Comparison of ENCODE assay signal across 21 cellular contexts in genomic region chr10:132406181-132406580, GRCh38. TPM values are rescaled to one million over a fixed set of nuclear protein-coding genes. Genes with fewer than 3 reads are reported as not detected.
DNase-seq lines count a peak whose midpoint lies in the region; ATAC-seq, FAIRE-seq and TF ChIP-seq lines count a peak whose summit lies in the region.
"Had no signal": no experiment of that assay in that cellular context is flagged by ENCODE, and none has a peak within 500 bp of the region (broad histone marks: within the 10 kb centered on the region; RNA-seq: fewer than 3 reads in every experiment).

No MANE protein-coding gene starts in this region.

- no peak overlapping the region for H3K4me2 ChIP-seq in GM23338
- no peak overlapping the region for H3K4me2 ChIP-seq in smooth muscle cell

- H3K4me1 ChIP-seq in GM23338 (ENCODE audit: insufficient read depth) (peaks cover 25% of the 10 kb centered on the region; the same call in 1 of the 2 replicates), kidney (ENCODE audit: control insufficient read depth in 1 of 2, insufficient read depth in 1 of 2, low read depth in 1 of 2, low read length in 2 of 2) (peaks cover 15 to 50% of the 10 kb centered on the region in 2 donors), smooth muscle cell (ENCODE audit: low read depth) (peaks cover 18% of the 10 kb centered on the region)
- H3K4me1 ChIP-seq in CD4-positive, alpha-beta memory T cell (ENCODE audit: insufficient read depth, low read length), result peaks cover 4% of the 10 kb centered on the region

- H3K4me1 Mint-ChIP-seq in GM23338 (peaks cover 30% of the 10 kb centered on the region), T-helper 17 cell (peaks cover 11% of the 10 kb centered on the region)
- H3K4me1 Mint-ChIP-seq in CD4-positive, alpha-beta memory T cell, result peaks cover 3 to 30% (median 7%) of the 10 kb centered on the region in 4 donors

- H2AFZ ChIP-seq in GM23338 (no peak overlapping the region), smooth muscle cell (ENCODE audit: low read depth) (no peak overlapping the region)

- intact Hi-C loops in kidney (cut with DNase I), result no loop called here
- intact Hi-C loops in CD4-positive, alpha-beta memory T cell (cut with micrococcal nuclease), result no loop called here

- H4K20me1 ChIP-seq in GM23338 (replicated peaks; ENCODE audit: insufficient read depth) (no peaks in the 10 kb centered on the region), smooth muscle cell (ENCODE audit: low read depth) (peaks cover 53% of the 10 kb centered on the region)

- H3K27ac Mint-ChIP-seq in GM23338 (peak overlapping the region; percentile 91), T-helper 17 cell (peak overlapping the region; percentile 8)
- no peak overlapping the region for H3K27ac Mint-ChIP-seq in CD4-positive, alpha-beta memory T cell
- H3K27ac Mint-ChIP-seq: activated CD8-positive, alpha-beta memory T cell treated with anti-CD3 and anti-CD28 coated beads, Interleukin-2, amount 10 ng/mL, durations not matched to agents 7 days and 5 days; activated naive CD8-positive, alpha-beta T cell; activated T-helper 1 cell treated with anti-CD3 and anti-CD28 coated beads, Interleukin-12 subunit alpha, Interleukin-12 subunit beta, Interleukin-2, Interleukin-4 antibody, amounts not matched to agents 30 ng/mL and 10 ng/mL and 1 ng/mL, durations not matched to agents 14 hours and 24 hours and 36 hours; effector memory CD8-positive, alpha-beta T cell had no signal

- POLR2A ChIA-PET in CD4-positive, alpha-beta memory T cell (lab: Charles Lee; ENCODE audit: partially characterized antibody), result no interaction called here

- ATAC-seq in GM23338 (no peak), T-helper 17 cell (no peak), GM18909 (IDR thresholded peaks at IDR 0.05; ENCODE audit: poor library complexity, unreplicated experiment) (no peak), GM21723 (IDR thresholded peaks at IDR 0.05; ENCODE audit: unreplicated experiment) (no peak)
- ATAC-seq: activated CD8-positive, alpha-beta memory T cell treated with anti-CD3 and anti-CD28 coated beads, Interleukin-2, amount 10 ng/mL, durations not matched to agents 7 days and 5 days; effector memory CD8-positive, alpha-beta T cell had no signal

- no peaks in the 10 kb centered on the region for H3K79me2 ChIP-seq in GM23338 (replicated peaks; ENCODE audit: insufficient read depth)
- H3K79me2 ChIP-seq in smooth muscle cell (ENCODE audit: low read depth), result peaks cover 28% of the 10 kb centered on the region

- DNase-seq in GM23338 (ENCODE audit: low spot score) (no peak), T-helper 17 cell (no peak), kidney (peak; percentile 63), smooth muscle cell (lab: John Stamatoyannopoulos, UW; ENCODE audit: unreplicated experiment) (no peak), DMS114 treated with DMSO at 0.1 percent for 48 hours (lab: John Stamatoyannopoulos, UW; ENCODE audit: unreplicated experiment) (no peak)
- no peak for DNase-seq in CD4-positive, alpha-beta memory T cell
- DNase-seq: activated CD4-positive, alpha-beta T cell treated with anti-CD3 and anti-CD28 coated beads for 48 hours; activated CD8-positive, alpha-beta memory T cell treated with anti-CD3 and anti-CD28 coated beads, Interleukin-2, amount 10 ng/mL, durations not matched to agents 7 days and 5 days; COR-L47; effector memory CD8-positive, alpha-beta T cell; NCI-H1417 treated with DMSO at 0.1 percent for 48 hours; NCI-H2171; NCI-H526; stimulated activated CD4-positive, alpha-beta T cell treated with anti-CD3 and anti-CD28 coated beads, Interleukin-1b, Interleukin-23, amount 100 ng/mL, for 48 hours; stimulated activated naive CD4-positive, alpha-beta T cell had no signal

- FAIRE-seq in kidney (lab: Jason Lieb, UNC), result no peak
- FAIRE-seq: GM18507 had no signal

- CTCF ChIA-PET in CD4-positive, alpha-beta memory T cell (lab: Charles Lee; ENCODE audit: partially characterized antibody), result no interaction called here

- WGBS in smooth muscle cell (ENCODE audit: low lambda C conversion rate), result 97% methylated on average over 17 of the region's 17 CpGs

- H3K36me3 ChIP-seq in GM23338 (ENCODE audit: insufficient read depth) (no peaks in the 10 kb centered on the region), kidney (ENCODE audit: control insufficient read depth in 1 of 2, insufficient read depth in 2 of 2, low read length in 2 of 2) (peaks cover 0 to 7% of the 10 kb centered on the region in 2 donors), smooth muscle cell (ENCODE audit: low read depth) (no peaks in the 10 kb centered on the region)
- H3K36me3 ChIP-seq in CD4-positive, alpha-beta memory T cell (ENCODE audit: insufficient read depth, low read length), result no peaks in the 10 kb centered on the region

- peaks cover 2% of the 10 kb centered on the region; the same call in 1 of the 3 replicates for H3K9me3 Mint-ChIP-seq in GM23338
- peaks cover 0 to 2% (median 0%) of the 10 kb centered on the region in 8 donors for H3K9me3 Mint-ChIP-seq in CD4-positive, alpha-beta memory T cell
- H3K9me3 Mint-ChIP-seq: activated T-helper 1 cell treated with anti-CD3 and anti-CD28 coated beads, Interleukin-12 subunit alpha, Interleukin-12 subunit beta, Interleukin-2, Interleukin-4 antibody, amounts not matched to agents 30 ng/mL and 10 ng/mL and 1 ng/mL, durations not matched to agents 14 hours and 24 hours and 36 hours; effector memory CD8-positive, alpha-beta T cell had no signal

- no peaks in the 10 kb centered on the region for H3K9me2 ChIP-seq in GM23338 (ENCODE audit: insufficient read depth)

- no peak overlapping the region for H3K9ac ChIP-seq in kidney (ENCODE audit: low read length in 2 of 2)
- H3K9ac ChIP-seq in smooth muscle cell (ENCODE audit: low read depth), result no peak overlapping the region

- no peaks in the 10 kb centered on the region for H3K9me3 ChIP-seq in T-helper 17 cell (ENCODE audit: control insufficient read depth, low read length, poor library complexity, severe bottlenecking)
- H3K9me3 ChIP-seq in kidney (ENCODE audit: control insufficient read depth in 1 of 2, low read length in 2 of 2), result no peaks in the 10 kb centered on the region
- H3K9me3 ChIP-seq in smooth muscle cell (replicated peaks; ENCODE audit: low read depth), result no peaks in the 10 kb centered on the region
- H3K9me3 ChIP-seq in CD4-positive, alpha-beta memory T cell (ENCODE audit: control insufficient read depth in 1 of 2, low read length in 2 of 2), result no peaks in the 10 kb centered on the region
- H3K9me3 ChIP-seq: tibial nerve had no signal

- H3K4me3 Mint-ChIP-seq in GM23338, result peak overlapping the region; percentile 41; the same call in 1 of the 3 replicates
- H3K4me3 Mint-ChIP-seq in T-helper 17 cell, result no peak overlapping the region
- peak overlapping the region in 2 of 8 donors; percentile 15 to 17 for H3K4me3 Mint-ChIP-seq in CD4-positive, alpha-beta memory T cell
- H3K4me3 Mint-ChIP-seq: activated CD8-positive, alpha-beta memory T cell treated with anti-CD3 and anti-CD28 coated beads, Interleukin-2, amount 10 ng/mL, durations not matched to agents 7 days and 5 days; activated naive CD8-positive, alpha-beta T cell; activated T-helper 1 cell treated with anti-CD3 and anti-CD28 coated beads, Interleukin-12 subunit alpha, Interleukin-12 subunit beta, Interleukin-2, Interleukin-4 antibody, amounts not matched to agents 30 ng/mL and 10 ng/mL and 1 ng/mL, durations not matched to agents 14 hours and 24 hours and 36 hours had no signal

- H3K4me3 ChIP-seq in GM23338 (no peak overlapping the region), kidney (ENCODE audit: low read length in 2 of 2) (no peak overlapping the region), smooth muscle cell (no peak overlapping the region)
- H3K4me3 ChIP-seq in CD4-positive, alpha-beta memory T cell (ENCODE audit: low read length in 2 of 2), result no peak overlapping the region
- H3K4me3 ChIP-seq: tibial nerve had no signal

- H3K27ac ChIP-seq in GM23338 (ENCODE audit: low read depth) (0 out of 2 replicates have a peak overlapping the region, but pooled peaks have one; percentile 66), kidney (ENCODE audit: low read depth in 2 of 2, low read length in 2 of 2) (peak overlapping the region in 1 of 2 donors; percentile 95), smooth muscle cell (ENCODE audit: low read depth) (peak overlapping the region; percentile 67)
- no peak overlapping the region for H3K27ac ChIP-seq in CD4-positive, alpha-beta memory T cell (ENCODE audit: low read depth, low read length)

- no peaks in the 10 kb centered on the region for H3K27me3 ChIP-seq in GM23338 (ENCODE audit: insufficient read depth)
- no peaks in the 10 kb centered on the region for H3K27me3 ChIP-seq in smooth muscle cell (ENCODE audit: low read depth)
- H3K27me3 ChIP-seq in CD4-positive, alpha-beta memory T cell (ENCODE audit: insufficient read depth, low read length), result no peaks in the 10 kb centered on the region
- H3K27me3 ChIP-seq: tibial nerve had no signal

- peaks cover 11% of the 10 kb centered on the region for H3K36me3 Mint-ChIP-seq in GM23338 (ENCODE audit: low read depth)
- no peaks in the 10 kb centered on the region for H3K36me3 Mint-ChIP-seq in T-helper 17 cell (ENCODE audit: low read depth)
- H3K36me3 Mint-ChIP-seq in CD4-positive, alpha-beta memory T cell, result peaks cover 0 to 11% of the 10 kb centered on the region in 2 donors
- H3K36me3 Mint-ChIP-seq: activated naive CD8-positive, alpha-beta T cell had no signal

- peaks cover 14% of the 10 kb centered on the region for H3K27me3 Mint-ChIP-seq in GM23338 (ENCODE audit: insufficient read depth, low read depth, poor library complexity)
- H3K27me3 Mint-ChIP-seq in T-helper 17 cell, result no peaks in the 10 kb centered on the region
- H3K27me3 Mint-ChIP-seq in CD4-positive, alpha-beta memory T cell, result no peaks in the 10 kb centered on the region
- H3K27me3 Mint-ChIP-seq: activated CD8-positive, alpha-beta memory T cell treated with anti-CD3 and anti-CD28 coated beads, Interleukin-2, amount 10 ng/mL, durations not matched to agents 7 days and 5 days; activated naive CD8-positive, alpha-beta T cell; effector memory CD8-positive, alpha-beta T cell had no signal

- 0 out of 2 replicates have a peak, but pooled peaks cover 6% of the 10 kb centered on the region for H3F3A ChIP-seq in GM23338 (replicated peaks; ENCODE audit: low read depth)
- peaks cover 1% of the 10 kb centered on the region for H3F3A ChIP-seq in smooth muscle cell (ENCODE audit: low read depth)

- no peak for TF ChIP-seq CTCF in GM23338 (conservative IDR thresholded peaks at IDR 0.05; ENCODE audit: low read depth in 2 of 2)
- TF ChIP-seq CTCF in kidney (IDR thresholded peaks at IDR 0.05; ENCODE audit: borderline replicate concordance, extremely low read depth, insufficient read depth), result no peak
- no peak for TF ChIP-seq CTCF in smooth muscle cell (IDR thresholded peaks at IDR 0.05; ENCODE audit: borderline replicate concordance, insufficient read depth, poor library complexity, severe bottlenecking)

RNA-seq across cellular contexts. Expression of gene PWWP2B, which starts 9.2 kb away (rescaled TPM):
- total RNA-seq in GM23338 (2014; rRNA removed; shearing (Covaris generic)), result 8.6 and 12.8 TPM in 2 replicates
- polyA plus RNA-seq in GM23338 (2016; fragmentation: Nextera tagmentation; extraction: Ambion mirVana) (2.2 and 2.3 TPM in 2 replicates), kidney (ENCODE audit: insufficient read depth, low read depth, low replicate concordance) (12.9 TPM), smooth muscle cell (8.3 and 9.3 TPM in 2 replicates)
- total RNA-seq in T-helper 17 cell (10 to 100 TPM; 15.7 to 16.7 TPM), kidney (24.3 TPM), smooth muscle cell (6.9 and 13.2 TPM in 2 replicates)
- total RNA-seq in CD4-positive, alpha-beta memory T cell, result 1 to 10 TPM; 9.4 to 9.9 TPM
- polyA plus RNA-seq in CD4-positive, alpha-beta memory T cell, result 1 to 10 TPM in 1 of 2 donors, under 1 TPM in 1; 0.92 to 3.2 TPM

Comparison
In these comparisons a context has a peak if more than half of its experiments do, and no peak if none do; other contexts are left out.
1. H3K27ac Mint-ChIP-seq: peak in GM23338 (single experiment) and T-helper 17 cell (single experiment); none in CD4-positive, alpha-beta memory T cell (0 of 7).